In the genomic region with DNA sequence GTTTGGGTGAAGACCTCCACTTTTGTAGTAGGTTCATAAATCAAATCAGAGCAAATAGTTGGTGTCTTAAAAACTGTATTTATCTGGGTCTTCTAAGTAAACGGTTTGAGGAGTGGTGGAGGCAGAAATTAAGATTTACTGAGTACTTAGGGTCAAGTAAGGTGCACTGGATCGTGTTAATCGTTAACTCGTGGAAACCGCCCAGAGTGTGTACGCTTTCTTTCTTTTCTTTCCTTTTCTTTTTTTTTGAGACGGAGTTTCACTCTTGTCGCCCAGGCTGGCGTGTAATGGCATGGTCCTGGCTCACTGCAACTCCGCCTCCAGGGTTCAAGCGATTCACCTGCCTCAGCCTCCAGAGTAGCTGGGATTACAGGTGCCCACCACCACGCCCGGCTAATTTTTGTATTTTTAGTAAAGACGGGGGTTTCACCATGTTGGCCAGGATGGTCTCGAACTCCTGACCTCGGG, we compare ENCODE assay signal across 1 cellular context.
TF ChIP-seq lines count a peak whose summit lies in the region.
"Not testable (repeated sequence)": the region's sequence is repeated elsewhere in the genome, so short reads cannot be mapped to it uniquely, and the experiment has no call there.

No MANE protein-coding gene starts in this region.

TF ChIP-seq in HepG2, 621 proteins besides CTCF, POLR2A, EP300 and RAD21:
- TF ChIP-seq MED8 (CRISPR knock-in tag; IDR thresholded peaks at IDR 0.05; ENCODE audit: insufficient replicate concordance) (peak; percentile 38), EHMT2 (IDR thresholded peaks at IDR 0.05; ENCODE audit: borderline replicate concordance, low read depth, low read length) (peak; percentile 61; the same call in 1 of the 2 replicates), SOX6 (CRISPR knock-in tag; IDR thresholded peaks at IDR 0.05) (peak; percentile 53), ZNF333 (CRISPR knock-in tag; IDR thresholded peaks at IDR 0.05; ENCODE audit: borderline replicate concordance) (0 out of 2 replicates have a peak, but pooled peaks have one; percentile 45), MAFG (CRISPR knock-in tag; IDR thresholded peaks at IDR 0.05) (0 out of 2 replicates have a peak, but pooled peaks have one; percentile 44), ZSCAN30 (CRISPR knock-in tag; IDR thresholded peaks at IDR 0.05) (0 out of 2 replicates have a peak, but pooled peaks have one; percentile 67), ZNF343 (CRISPR knock-in tag; IDR thresholded peaks at IDR 0.05) (0 out of 2 replicates have a peak, but pooled peaks have one; percentile 6), ZNF234 (CRISPR knock-in tag; conservative IDR thresholded peaks at IDR 0.05) (0 out of 2 replicates have a peak, but pooled peaks have one; percentile 74), GFI1 (CRISPR knock-in tag; IDR thresholded peaks at IDR 0.05; ENCODE audit: borderline replicate concordance) (peak; percentile 81), ZNF317 (CRISPR knock-in tag; IDR thresholded peaks at IDR 0.05) (peak; percentile 52; the same call in 1 of the 2 replicates), ZEB1 (IDR thresholded peaks at IDR 0.05; ENCODE audit: insufficient replicate concordance, low read depth) (peak; percentile 11), ZBTB42 (CRISPR knock-in tag; IDR thresholded peaks at IDR 0.05) (0 out of 2 replicates have a peak, but pooled peaks have one; percentile 2), CAMTA2 (CRISPR knock-in tag; IDR thresholded peaks at IDR 0.05; ENCODE audit: borderline replicate concordance) (peak; percentile 51; the same call in 1 of the 2 replicates), ZNF441 (CRISPR knock-in tag; IDR thresholded peaks at IDR 0.05; ENCODE audit: borderline replicate concordance) (peak; percentile 100), RARA (CRISPR knock-in tag; IDR thresholded peaks at IDR 0.05) (0 out of 2 replicates have a peak, but pooled peaks have one; percentile 15), POLR2AphosphoS5 (IDR thresholded peaks at IDR 0.05; ENCODE audit: low read depth, low read length) (peak; percentile 18; the same call in 1 of the 2 replicates), TCF12 (CRISPR knock-in tag; IDR thresholded peaks at IDR 0.05) (peak; percentile 44), ZNF337 (CRISPR knock-in tag; IDR thresholded peaks at IDR 0.05; ENCODE audit: borderline replicate concordance, low read depth) (0 out of 2 replicates have a peak, but pooled peaks have one; percentile 30), ZNF749 (CRISPR knock-in tag; IDR thresholded peaks at IDR 0.05; ENCODE audit: borderline replicate concordance) (0 out of 2 replicates have a peak, but pooled peaks have one; percentile 14), ZNF292 (CRISPR knock-in tag; IDR thresholded peaks at IDR 0.05; ENCODE audit: borderline replicate concordance, low read depth) (peak; percentile 60; the same call in 1 of the 2 replicates)
- TF ChIP-seq SOX6, TCF12 (IDR thresholded peaks at IDR 0.05): not testable (repeated sequence)
- TF ChIP-seq, protein P1, sequence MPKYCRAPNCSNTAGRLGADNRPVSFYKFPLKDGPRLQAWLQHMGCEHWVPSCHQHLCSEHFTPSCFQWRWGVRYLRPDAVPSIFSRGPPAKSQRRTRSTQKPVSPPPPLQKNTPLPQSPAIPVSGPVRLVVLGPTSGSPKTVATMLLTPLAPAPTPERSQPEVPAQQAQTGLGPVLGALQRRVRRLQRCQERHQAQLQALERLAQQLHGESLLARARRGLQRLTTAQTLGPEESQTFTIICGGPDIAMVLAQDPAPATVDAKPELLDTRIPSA (CRISPR knock-in tag; IDR thresholded peaks at IDR 0.05; ENCODE audit: borderline replicate concordance): 0 out of 2 replicates have a peak, but pooled peaks have one; percentile 96
- TF ChIP-seq, protein P2, sequence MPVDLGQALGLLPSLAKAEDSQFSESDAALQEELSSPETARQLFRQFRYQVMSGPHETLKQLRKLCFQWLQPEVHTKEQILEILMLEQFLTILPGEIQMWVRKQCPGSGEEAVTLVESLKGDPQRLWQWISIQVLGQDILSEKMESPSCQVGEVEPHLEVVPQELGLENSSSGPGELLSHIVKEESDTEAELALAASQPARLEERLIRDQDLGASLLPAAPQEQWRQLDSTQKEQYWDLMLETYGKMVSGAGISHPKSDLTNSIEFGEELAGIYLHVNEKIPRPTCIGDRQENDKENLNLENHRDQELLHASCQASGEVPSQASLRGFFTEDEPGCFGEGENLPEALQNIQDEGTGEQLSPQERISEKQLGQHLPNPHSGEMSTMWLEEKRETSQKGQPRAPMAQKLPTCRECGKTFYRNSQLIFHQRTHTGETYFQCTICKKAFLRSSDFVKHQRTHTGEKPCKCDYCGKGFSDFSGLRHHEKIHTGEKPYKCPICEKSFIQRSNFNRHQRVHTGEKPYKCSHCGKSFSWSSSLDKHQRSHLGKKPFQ (CRISPR knock-in tag; IDR thresholded peaks at IDR 0.05; ENCODE audit: insufficient replicate concordance): peak; percentile 39
- TF ChIP-seq, protein P3, sequence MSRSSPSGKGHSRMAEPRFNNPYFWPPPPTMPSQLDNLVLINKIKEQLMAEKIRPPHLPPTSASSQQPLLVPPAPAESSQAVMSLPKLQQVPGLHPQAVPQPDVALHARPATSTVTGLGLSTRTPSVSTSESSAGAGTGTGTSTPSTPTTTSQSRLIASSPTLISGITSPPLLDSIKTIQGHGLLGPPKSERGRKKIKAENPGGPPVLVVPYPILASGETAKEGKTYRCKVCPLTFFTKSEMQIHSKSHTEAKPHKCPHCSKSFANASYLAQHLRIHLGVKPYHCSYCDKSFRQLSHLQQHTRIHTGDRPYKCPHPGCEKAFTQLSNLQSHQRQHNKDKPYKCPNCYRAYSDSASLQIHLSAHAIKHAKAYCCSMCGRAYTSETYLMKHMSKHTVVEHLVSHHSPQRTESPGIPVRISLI (CRISPR knock-in tag; IDR thresholded peaks at IDR 0.05; ENCODE audit: borderline replicate concordance): peak; percentile 90
- TF ChIP-seq, protein P4, sequence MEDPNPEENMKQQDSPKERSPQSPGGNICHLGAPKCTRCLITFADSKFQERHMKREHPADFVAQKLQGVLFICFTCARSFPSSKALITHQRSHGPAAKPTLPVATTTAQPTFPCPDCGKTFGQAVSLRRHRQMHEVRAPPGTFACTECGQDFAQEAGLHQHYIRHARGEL (CRISPR knock-in tag; IDR thresholded peaks at IDR 0.05): peak; percentile 80; the same call in 1 of the 2 replicates
- TF ChIP-seq, protein P5, sequence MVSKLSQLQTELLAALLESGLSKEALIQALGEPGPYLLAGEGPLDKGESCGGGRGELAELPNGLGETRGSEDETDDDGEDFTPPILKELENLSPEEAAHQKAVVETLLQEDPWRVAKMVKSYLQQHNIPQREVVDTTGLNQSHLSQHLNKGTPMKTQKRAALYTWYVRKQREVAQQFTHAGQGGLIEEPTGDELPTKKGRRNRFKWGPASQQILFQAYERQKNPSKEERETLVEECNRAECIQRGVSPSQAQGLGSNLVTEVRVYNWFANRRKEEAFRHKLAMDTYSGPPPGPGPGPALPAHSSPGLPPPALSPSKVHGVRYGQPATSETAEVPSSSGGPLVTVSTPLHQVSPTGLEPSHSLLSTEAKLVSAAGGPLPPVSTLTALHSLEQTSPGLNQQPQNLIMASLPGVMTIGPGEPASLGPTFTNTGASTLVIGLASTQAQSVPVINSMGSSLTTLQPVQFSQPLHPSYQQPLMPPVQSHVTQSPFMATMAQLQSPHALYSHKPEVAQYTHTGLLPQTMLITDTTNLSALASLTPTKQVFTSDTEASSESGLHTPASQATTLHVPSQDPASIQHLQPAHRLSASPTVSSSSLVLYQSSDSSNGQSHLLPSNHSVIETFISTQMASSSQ (IDR thresholded peaks at IDR 0.05; ENCODE audit: low read depth): peak; percentile 79
- TF ChIP-seq, protein P5 (CRISPR knock-in tag; IDR thresholded peaks at IDR 0.05; ENCODE audit: borderline replicate concordance): not testable (repeated sequence)
